In the genomic region with DNA sequence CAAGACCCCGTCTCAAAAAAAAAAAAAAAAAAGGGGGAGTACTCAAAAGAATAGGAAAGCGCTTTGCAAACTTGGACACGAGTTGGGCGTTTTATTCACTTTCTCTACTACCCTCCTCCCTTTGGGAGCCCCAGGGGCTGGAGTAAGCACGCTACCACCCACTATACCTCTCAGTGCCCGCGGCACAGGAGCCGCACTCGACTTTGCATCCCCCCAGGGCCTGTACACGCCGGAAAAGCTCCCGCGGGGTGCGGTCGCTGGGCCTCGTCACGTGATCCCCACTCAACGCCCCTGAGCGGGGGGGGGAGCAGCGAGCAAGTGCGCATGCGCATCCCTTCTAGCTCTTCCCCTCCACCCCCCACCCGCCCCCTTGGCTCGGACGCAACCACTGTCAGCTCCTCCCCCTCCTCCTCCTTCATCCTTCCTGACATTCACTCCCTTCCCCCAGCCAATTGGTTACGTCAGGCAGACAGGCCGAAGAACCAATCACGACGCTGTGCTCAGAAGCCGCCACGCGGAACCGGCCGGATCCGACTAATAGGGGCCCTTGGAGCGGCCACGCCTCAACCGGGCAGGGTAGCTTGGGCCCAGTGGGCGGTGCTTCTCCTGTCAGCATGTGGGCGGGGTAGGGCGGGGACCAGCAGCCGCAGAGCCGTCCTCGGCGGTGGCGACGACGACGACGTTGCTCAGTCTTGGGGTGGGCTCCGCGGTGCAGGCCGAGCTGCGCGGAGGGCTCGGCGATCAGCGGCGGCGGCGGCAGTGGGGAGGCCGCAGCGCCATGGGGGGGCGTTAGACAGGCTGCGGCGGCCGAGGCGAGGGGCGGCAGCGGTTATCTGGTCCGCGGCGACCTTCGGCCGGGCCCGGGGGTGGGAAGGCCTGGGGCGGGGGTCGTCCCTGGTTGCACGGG, we compare ENCODE assay signal across 8 cellular contexts. TPM values are rescaled to one million over a fixed set of nuclear protein-coding genes. Genes with fewer than 3 reads are reported as not detected.
DNase-seq lines count a peak whose midpoint lies in the region; ATAC-seq, FAIRE-seq and TF ChIP-seq lines count a peak whose summit lies in the region.

A gene with protein sequence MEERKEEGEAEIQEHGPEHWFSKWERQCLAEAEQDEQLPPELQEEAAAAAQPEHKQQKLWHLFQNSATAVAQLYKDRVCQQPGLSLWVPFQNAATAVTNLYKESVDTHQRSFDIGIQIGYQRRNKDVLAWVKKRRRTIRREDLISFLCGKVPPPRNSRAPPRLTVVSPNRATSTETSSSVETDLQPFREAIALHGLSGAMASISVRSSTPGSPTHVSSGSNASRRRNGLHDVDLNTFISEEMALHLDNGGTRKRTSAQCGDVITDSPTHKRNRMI (plus strand): TSS at position 685 of the 907 bp plus-strand sequence. CDS start 401 bp downstream, outside the sequence.

- CTCF ChIA-PET in T-cell (lab: Charles Lee) = interaction anchor here in 1 of 2 donors (0.5 to 1.8 kb wide), 8 partner anchors 9 to 274 kb away, joined by 3 to 11 read pairs (median 6); no protein-coding TSS in a partner anchor

- peak; percentile 96 for TF ChIP-seq POLR2A in GM12891 (IDR thresholded peaks at IDR 0.05; ENCODE audit: low read depth, low read length)
- peak; percentile 99 for TF ChIP-seq POLR2A in adrenal gland (IDR thresholded peaks at IDR 0.05)
- TF ChIP-seq POLR2A in heart left ventricle (IDR thresholded peaks at IDR 0.05) = peak; percentile 93 to 99
- peak; percentile 52 to 99 (median 97) for TF ChIP-seq POLR2A in upper lobe of left lung (IDR thresholded peaks at IDR 0.05)

- H3K4me3 ChIP-seq in adrenal gland (peak within 1 kb of the TSS; percentile 65 to 99 (median 80)), heart left ventricle (peak within 1 kb of the TSS; percentile 75 to 99 (median 94)), upper lobe of left lung (peak within 1 kb of the TSS; percentile 63 to 92 (median 84))

- POLR2A ChIA-PET in T-cell (lab: Charles Lee) = interaction anchor here (0.5 to 3.4 kb wide), 20 partner anchors 8 to 1846 kb away, joined by 3 to 78 read pairs (median 4); no protein-coding TSS in a partner anchor

- 0% methylated on average over 25 to 77 of the region's 79 CpGs for WGBS in adrenal gland, 4 donors
- WGBS in heart left ventricle, 4 donors = 0 to 1% (median 0%) methylated on average over 34 to 79 of the region's 79 CpGs
- WGBS in upper lobe of left lung, 2 donors = 0% methylated on average over 16 to 30 of the region's 79 CpGs

- intact Hi-C loops in adrenal gland (cut with DNase I) = no loop called here
- intact Hi-C loops in heart left ventricle (cut with DNase I) = loop anchor here in 5 of 10 donors (1.0 to 10.0 kb wide), 8 partner anchors 36 to 294 kb away; a partner anchor contains a TSS
- intact Hi-C loops in posterior cingulate gyrus (cut with DNase I) = loop anchor here (1.0 to 2.0 kb wide), 2 partner anchors 128 to 223 kb away; a partner anchor contains a TSS

- H3K36me3 Mint-ChIP-seq in T-cell = peaks cover 25% of the 10 kb centered on the region

- no peaks in the 10 kb centered on the region for H3K9me3 Mint-ChIP-seq in T-cell

- H3K4me1 Mint-ChIP-seq in T-cell = peaks cover 37 to 44% (median 38%) of the 10 kb centered on the region in 3 donors

- H3K27me3 ChIP-seq in adrenal gland (no peaks in the 10 kb centered on the region), heart left ventricle (no peaks in the 10 kb centered on the region), upper lobe of left lung (no peaks in the 10 kb centered on the region)

- peak within 1 kb of the TSS; percentile 94 to 100 (median 100) for H3K4me3 Mint-ChIP-seq in T-cell

- peak within 1 kb of the TSS; percentile 93 to 94 for H3K27ac Mint-ChIP-seq in T-cell

- H3K4me1 ChIP-seq in adrenal gland (replicated peaks in 1 of 2) (peaks cover 27 to 41% of the 10 kb centered on the region in 2 donors), heart left ventricle (peaks cover 0 to 47% (median 37%) of the 10 kb centered on the region in 12 donors), upper lobe of left lung (peaks cover 29 to 46% (median 38%) of the 10 kb centered on the region in 4 donors)

- TF ChIP-seq CTCF in adrenal gland (IDR thresholded peaks at IDR 0.05) (peak in 1 of 6 experiments; percentile 12), heart left ventricle (IDR thresholded peaks at IDR 0.05) (no peak), upper lobe of left lung (IDR thresholded peaks at IDR 0.05) (no peak)

- H3K36me3 ChIP-seq in adrenal gland (replicated peaks in 1 of 2) (peaks cover 0 to 10% of the 10 kb centered on the region in 2 donors), heart left ventricle (peaks cover 0 to 33% (median 17%) of the 10 kb centered on the region in 9 donors), upper lobe of left lung (peaks cover 0 to 20% (median 0%) of the 10 kb centered on the region in 4 donors)

- H3K27me3 Mint-ChIP-seq in T-cell = no peaks in the 10 kb centered on the region

- H3K27ac ChIP-seq in adrenal gland (peak within 1 kb of the TSS; percentile 75 to 99 (median 98)), heart left ventricle (peak within 1 kb of the TSS; percentile 95 to 100 (median 99)), upper lobe of left lung (peak within 1 kb of the TSS; percentile 97 to 100 (median 99))

- peak; percentile 97 for FAIRE-seq in GM12891 (lab: Jason Lieb, UNC)

- H3K9me3 ChIP-seq in adrenal gland (replicated peaks in 1 of 3) (no peaks in the 10 kb centered on the region), heart left ventricle (no peaks in the 10 kb centered on the region), upper lobe of left lung (no peaks in the 10 kb centered on the region)

- DNase-seq in GM12891 (ENCODE audit: insufficient read length, low spot score) = peak; percentile 87
- peak; percentile 99 for DNase-seq in NCI-H1436 treated with DMSO at 0.1 percent for 48 hours (lab: John Stamatoyannopoulos, UW)
- peak; percentile 93 to 100 (median 99) for DNase-seq in T-cell
- DNase-seq in adrenal gland = peak; percentile 100
- peak; percentile 100 for DNase-seq in heart left ventricle
- DNase-seq in posterior cingulate gyrus = peak; percentile 97 to 100 (median 100)
- peak; percentile 100 for DNase-seq in upper lobe of left lung

- peak; percentile 86 for ATAC-seq in HG02840 (IDR thresholded peaks at IDR 0.05; ENCODE audit: low FRiP score, unreplicated experiment)
- ATAC-seq in T-cell (replicated peaks in 1 of 4) = peak; percentile 86 to 90 (median 88)
- ATAC-seq in heart left ventricle = peak; percentile 92 to 99 (median 96)
- ATAC-seq in upper lobe of left lung (ENCODE audit: low FRiP score in 2 of 2) = peak; percentile 95 to 99

- peak in 1 of 4 donors; percentile 83 for TF ChIP-seq EP300 in upper lobe of left lung (IDR thresholded peaks at IDR 0.05)

TF ChIP-seq in GM12891, 5 proteins besides CTCF, POLR2A, EP300 and RAD21:
- TF ChIP-seq POLR2AphosphoS5 (IDR thresholded peaks at IDR 0.05; ENCODE audit: low read depth, low read length) (peak; percentile 90), PAX5 (IDR thresholded peaks at IDR 0.05; ENCODE audit: insufficient read depth, low read length, severe bottlenecking) (peak; percentile 93), TAF1 (IDR thresholded peaks at IDR 0.05; ENCODE audit: low read depth, low read length) (peak; percentile 96), POU2F2 (IDR thresholded peaks at IDR 0.05; ENCODE audit: low read depth, low read length) (peak; percentile 52), SPI1 (IDR thresholded peaks at IDR 0.05; ENCODE audit: low read depth, low read length) (no peak)

RNA-seq across cellular contexts. Expression of the gene that starts here (rescaled TPM):
- polyA plus RNA-seq in GM12891 (2012; ENCODE audit: low read depth, missing spikeins) = 14.5 TPM
- 100 to 1,000 TPM in 2 of 5 donors, 10 to 100 TPM in 3; 79.3 to 123 (median 87.1) TPM for total RNA-seq in T-cell
- 10 to 100 TPM; 37.4 to 93.2 (median 69.3) TPM for total RNA-seq in adrenal gland
- polyA plus RNA-seq in adrenal gland = 10 to 100 TPM in 1 of 3 donors, 1 to 10 TPM in 2; 5.8 to 36.8 (median 9.4) TPM
- 10 to 100 TPM; 48.9 to 78.4 (median 62.5) TPM for total RNA-seq in heart left ventricle
- 10 to 100 TPM; 13.3 to 28.9 TPM for polyA plus RNA-seq in heart left ventricle
- total RNA-seq in upper lobe of left lung = 10 to 100 TPM; 37.3 to 62.9 (median 46.0) TPM

Comparison
In these comparisons a context has a peak if more than half of its experiments do, and no peak if none do; other contexts are left out.
1. Peak in every context shown above with its lines: DNase-seq, ATAC-seq, H3K4me3 ChIP-seq and H3K27ac ChIP-seq.